Comparison of ENCODE assay signal across 9 cellular contexts in the genomic region with DNA sequence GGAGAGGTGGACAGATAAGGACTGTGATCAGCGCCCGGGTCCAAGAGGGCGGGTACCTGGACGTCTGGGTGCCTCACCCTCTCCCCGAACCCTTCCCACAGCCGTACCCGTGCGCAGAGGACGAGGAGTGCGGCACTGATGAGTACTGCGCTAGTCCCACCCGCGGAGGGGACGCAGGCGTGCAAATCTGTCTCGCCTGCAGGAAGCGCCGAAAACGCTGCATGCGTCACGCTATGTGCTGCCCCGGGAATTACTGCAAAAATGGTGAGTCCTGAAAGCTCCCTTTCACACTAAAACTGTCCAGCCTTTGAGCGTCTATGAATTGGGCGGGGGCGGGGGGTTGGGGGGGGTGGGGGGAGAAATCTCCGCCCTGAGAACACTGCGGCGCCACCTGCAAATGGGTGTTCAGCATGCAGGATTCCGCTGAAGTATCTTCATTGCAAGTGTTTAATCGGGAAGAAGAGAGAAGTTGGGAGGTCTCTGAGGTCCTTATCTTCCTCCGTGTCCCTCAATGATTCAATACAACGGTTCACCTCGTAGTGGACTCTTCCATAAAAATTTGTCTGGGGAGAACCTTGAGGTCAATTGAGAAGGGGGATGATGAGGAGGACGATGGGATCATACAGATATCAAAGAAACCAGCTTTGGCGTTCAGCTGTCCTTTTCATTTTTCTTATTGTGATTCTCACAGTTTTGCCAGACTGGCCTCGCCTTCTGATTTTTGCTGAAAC. TPM values are rescaled to one million over a fixed set of nuclear protein-coding genes. Genes with fewer than 3 reads are reported as not detected.
DNase-seq lines count a peak whose midpoint lies in the region; ATAC-seq and TF ChIP-seq lines count a peak whose summit lies in the region.
"Had no signal": no experiment of that assay in that cellular context is flagged by ENCODE, and none has a peak within 500 bp of the region (broad histone marks: within the 10 kb centered on the region; RNA-seq: fewer than 3 reads in every experiment).

No MANE protein-coding gene starts in this region.

- CTCF ChIA-PET in MCF 10A (lab: Yijun Ruan, JAX), result interaction anchor here (0.5 to 13.2 kb wide), 29 partner anchors 8 to 1928 kb away, joined by 3 to 389 read pairs (median 4); no protein-coding TSS in a partner anchor

- no peaks in the 10 kb centered on the region for H3K9me3 Mint-ChIP-seq in MCF 10A (ENCODE audit: unreplicated experiment)

- H3K4me3 Mint-ChIP-seq in MCF 10A (ENCODE audit: unreplicated experiment), result peak overlapping the region; percentile 91
- H3K4me3 Mint-ChIP-seq: CD4-positive, CD25-positive, alpha-beta regulatory T cell had no signal

- peaks cover 27% of the 10 kb centered on the region for H3K4me1 Mint-ChIP-seq in MCF 10A (ENCODE audit: insufficient read depth, unreplicated experiment)

- H3K4me1 ChIP-seq in left lung, result peaks cover 9 to 12% of the 10 kb centered on the region in 2 donors
- no peaks in the 10 kb centered on the region for H3K4me1 ChIP-seq in thymus (ENCODE audit: control insufficient read depth, insufficient read depth, low read length)

- ATAC-seq in left lung, result peak; percentile 35
- ATAC-seq in GM18907 (IDR thresholded peaks at IDR 0.05; ENCODE audit: unreplicated experiment), result no peak

- H3K27me3 ChIP-seq in left lung, result peaks cover 16 to 57% of the 10 kb centered on the region in 2 donors
- H3K27me3 ChIP-seq in thymus (ENCODE audit: control insufficient read depth, insufficient read depth), result peaks cover 33% of the 10 kb centered on the region

- H3K27ac Mint-ChIP-seq in MCF 10A (ENCODE audit: low read depth, unreplicated experiment), result peak overlapping the region; percentile 93
- H3K27ac Mint-ChIP-seq: CD4-positive, CD25-positive, alpha-beta regulatory T cell had no signal

- H3K36me3 ChIP-seq in left lung (no peaks in the 10 kb centered on the region), thymus (ENCODE audit: control insufficient read depth, insufficient read depth) (no peaks in the 10 kb centered on the region)

- intact Hi-C loops in MCF 10A (cut with micrococcal nuclease) (loop anchor here (1.0 kb wide), 3 partner anchors 139 to 252 kb away; no protein-coding TSS in a partner anchor), left lung (cut with DNase I) (loop anchor here in 1 of 2 donors (5.0 kb wide), 1 partner anchor 172 kb away; no protein-coding TSS in a partner anchor)

- H3K27ac ChIP-seq in left lung (no peak overlapping the region), thymus (ENCODE audit: low read depth) (no peak overlapping the region)

- 10% methylated on average over 36 of the region's 36 CpGs for WGBS in thymus

- POLR2A ChIA-PET in MCF 10A (lab: Yijun Ruan, JAX), result interaction anchor here (0.9 to 6.4 kb wide), 8 partner anchors 94 to 252 kb away, joined by 3 to 86 read pairs (median 6); no protein-coding TSS in a partner anchor

- peaks cover 48% of the 10 kb centered on the region for H3K36me3 Mint-ChIP-seq in MCF 10A (ENCODE audit: insufficient read depth, unreplicated experiment)
- H3K36me3 Mint-ChIP-seq: CD4-positive, CD25-positive, alpha-beta regulatory T cell had no signal

- TF ChIP-seq CTCF in MCF 10A (IDR thresholded peaks at IDR 0.05; ENCODE audit: unreplicated experiment) (no peak), left lung (IDR thresholded peaks at IDR 0.05) (no peak)

- H3K4me3 ChIP-seq in left lung (peak overlapping the region; percentile 41 to 42), thymus (ENCODE audit: low read length) (peak overlapping the region; percentile 46)

- no peaks in the 10 kb centered on the region for H3K27me3 Mint-ChIP-seq in MCF 10A (ENCODE audit: insufficient read depth, unreplicated experiment)

- no peaks in the 10 kb centered on the region for H3K9me3 ChIP-seq in left lung
- H3K9me3 ChIP-seq in thymus (ENCODE audit: control insufficient read depth), result no peaks in the 10 kb centered on the region

- BruUV-seq in MCF 10A (replicated peaks; lab: Mats Ljungman, UMichigan), result no TSS peak

- DNase-seq in NCI-H748 (lab: John Stamatoyannopoulos, UW; ENCODE audit: unreplicated experiment) (peak; percentile 0), NCI-H748 treated with DMSO at 0.1 percent for 48 hours (lab: John Stamatoyannopoulos, UW) (no peak), MCF 10A (ENCODE audit: unreplicated experiment) (no peak), left lung (peak; percentile 32 to 72), RKO (ENCODE audit: low spot score) (no peak), GF-D8 (lab: John Stamatoyannopoulos, UW) (no peak)
- DNase-seq: CD4-positive, CD25-positive, alpha-beta regulatory T cell had no signal

RNA-seq across cellular contexts. Expression of gene DKK1, which starts 0.9 kb away (rescaled TPM):
- total RNA-seq in MCF 10A (2022) (31.8 and 37.4 TPM in 2 replicates), left lung (10 to 100 TPM; 10.5 to 36.0 TPM)
- polyA plus RNA-seq in thymus, result 1.5 TPM
- total RNA-seq: CD4-positive, CD25-positive, alpha-beta regulatory T cell had no signal
- polyA plus RNA-seq: CD4-positive, CD25-positive, alpha-beta regulatory T cell had no signal

Comparison
In these comparisons a context has a peak if more than half of its experiments do, and no peak if none do; other contexts are left out.
1. DNase-seq: peak in NCI-H748 (single experiment) and left lung (2 of 2); none in NCI-H748 treated with DMSO at 0.1 percent for 48 hours (single experiment), MCF 10A (single experiment), RKO (single experiment) and GF-D8 (single experiment).